Comparison of ENCODE assay signal across 1 cellular context in the genomic region with DNA sequence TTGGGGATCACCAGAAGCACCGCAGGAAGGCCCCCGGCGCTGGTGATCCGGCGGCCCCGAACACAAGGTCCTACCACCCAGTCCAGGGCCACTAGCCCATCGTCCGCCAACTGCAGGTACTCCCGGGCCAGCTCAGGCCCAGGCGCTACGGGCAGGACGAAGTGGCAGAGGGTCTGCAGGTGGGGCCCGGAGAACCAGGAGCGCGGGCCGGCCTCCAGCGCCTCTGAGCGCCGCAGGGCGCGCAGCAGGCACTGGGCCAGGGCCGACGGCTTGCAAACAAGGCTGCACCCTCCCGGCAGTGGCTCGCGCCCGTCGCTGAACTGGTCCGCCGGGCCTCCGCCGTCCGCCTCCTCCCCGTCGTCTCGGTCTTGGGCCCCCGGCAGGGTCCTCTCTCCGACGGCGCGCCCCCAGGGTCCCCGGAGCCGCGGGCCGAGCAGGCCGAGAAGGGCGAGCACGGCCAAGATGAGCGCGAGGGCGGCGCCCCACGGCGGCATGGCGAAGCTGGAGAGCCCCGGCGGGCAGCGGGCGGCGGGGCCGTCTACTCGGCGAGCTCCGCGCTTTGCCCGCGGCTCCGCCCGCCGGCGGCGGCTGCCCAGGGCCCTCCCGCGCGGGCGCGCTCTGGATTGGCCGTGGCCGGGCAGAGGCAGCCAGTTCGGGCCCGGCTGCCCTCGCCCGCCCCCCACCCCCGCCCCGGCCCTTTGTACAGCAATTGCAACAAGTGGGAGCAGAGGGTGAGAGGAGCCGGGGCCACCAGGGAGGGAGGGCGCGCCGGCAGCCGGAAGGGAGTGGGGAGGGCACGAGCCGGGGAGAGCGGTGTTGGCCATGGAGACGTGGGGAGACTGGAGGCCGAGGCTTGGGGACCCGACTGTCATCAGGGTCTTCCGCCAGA.
TF ChIP-seq lines count a peak whose summit lies in the region.

Gene ABHD15, minus strand, starts transcription at position 565 of the 889 bp plus-strand sequence. Its CDS starts 71 bp downstream, at position 494.

TF ChIP-seq in HepG2, 621 proteins besides CTCF, POLR2A, EP300 and RAD21 (continued from another document and continues in another):
- TF ChIP-seq ZNF512 (CRISPR knock-in tag; IDR thresholded peaks at IDR 0.05) = no peak
- TF ChIP-seq ZNF180 (CRISPR knock-in tag; IDR thresholded peaks at IDR 0.05; ENCODE audit: borderline replicate concordance, low read depth) = no peak
- TF ChIP-seq TAF1 (CRISPR knock-in tag; IDR thresholded peaks at IDR 0.05) = peak; percentile 6; the same call in 1 of the 2 replicates
- no peak for TF ChIP-seq DNMT1 (CRISPR knock-in tag; IDR thresholded peaks at IDR 0.05)
- TF ChIP-seq ETS1 (CRISPR knock-in tag; IDR thresholded peaks at IDR 0.05) = no peak
- TF ChIP-seq NCOA2 (CRISPR knock-in tag; IDR thresholded peaks at IDR 0.05) = no peak
- TF ChIP-seq TBX3 (IDR thresholded peaks at IDR 0.05; ENCODE audit: borderline replicate concordance) = no peak
- TF ChIP-seq ERF (CRISPR knock-in tag; IDR thresholded peaks at IDR 0.05) = no peak
- TF ChIP-seq ZNF891 (CRISPR knock-in tag; IDR thresholded peaks at IDR 0.05) = no peak; the same call in 1 of the 2 replicates
- TF ChIP-seq BCL6 (CRISPR knock-in tag; IDR thresholded peaks at IDR 0.05) = peak; percentile 70; the same call in 1 of the 2 replicates
- TF ChIP-seq, protein P1, sequence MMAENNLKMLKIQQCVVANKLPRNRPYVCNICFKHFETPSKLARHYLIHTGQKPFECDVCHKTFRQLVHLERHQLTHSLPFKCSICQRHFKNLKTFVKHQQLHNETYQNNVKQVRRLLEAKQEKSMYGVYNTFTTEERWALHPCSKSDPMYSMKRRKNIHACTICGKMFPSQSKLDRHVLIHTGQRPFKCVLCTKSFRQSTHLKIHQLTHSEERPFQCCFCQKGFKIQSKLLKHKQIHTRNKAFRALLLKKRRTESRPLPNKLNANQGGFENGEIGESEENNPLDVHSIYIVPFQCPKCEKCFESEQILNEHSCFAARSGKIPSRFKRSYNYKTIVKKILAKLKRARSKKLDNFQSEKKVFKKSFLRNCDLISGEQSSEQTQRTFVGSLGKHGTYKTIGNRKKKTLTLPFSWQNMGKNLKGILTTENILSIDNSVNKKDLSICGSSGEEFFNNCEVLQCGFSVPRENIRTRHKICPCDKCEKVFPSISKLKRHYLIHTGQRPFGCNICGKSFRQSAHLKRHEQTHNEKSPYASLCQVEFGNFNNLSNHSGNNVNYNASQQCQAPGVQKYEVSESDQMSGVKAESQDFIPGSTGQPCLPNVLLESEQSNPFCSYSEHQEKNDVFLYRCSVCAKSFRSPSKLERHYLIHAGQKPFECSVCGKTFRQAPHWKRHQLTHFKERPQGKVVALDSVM (CRISPR knock-in tag; IDR thresholded peaks at IDR 0.05) = no peak
- TF ChIP-seq HOXA5 (CRISPR knock-in tag; IDR thresholded peaks at IDR 0.05) = no peak
- TF ChIP-seq NCOA5 (CRISPR knock-in tag; IDR thresholded peaks at IDR 0.05) = no peak
- no peak for TF ChIP-seq HHEX (CRISPR knock-in tag; IDR thresholded peaks at IDR 0.05)
- no peak for TF ChIP-seq NFYB (CRISPR knock-in tag; IDR thresholded peaks at IDR 0.05)
- TF ChIP-seq MAFK (conservative IDR thresholded peaks at IDR 0.05 in 1 of 2, IDR thresholded peaks at IDR 0.05 in 1 of 2; ENCODE audit: low read length in 2 of 2) = no peak
- no peak for TF ChIP-seq FOXA3 (CRISPR knock-in tag; IDR thresholded peaks at IDR 0.05)
- TF ChIP-seq, protein P2, sequence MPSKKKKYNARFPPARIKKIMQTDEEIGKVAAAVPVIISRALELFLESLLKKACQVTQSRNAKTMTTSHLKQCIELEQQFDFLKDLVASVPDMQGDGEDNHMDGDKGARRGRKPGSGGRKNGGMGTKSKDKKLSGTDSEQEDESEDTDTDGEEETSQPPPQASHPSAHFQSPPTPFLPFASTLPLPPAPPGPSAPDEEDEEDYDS (CRISPR knock-in tag; IDR thresholded peaks at IDR 0.05) = no peak
- no peak for TF ChIP-seq E2F2 (CRISPR knock-in tag; IDR thresholded peaks at IDR 0.05; ENCODE audit: borderline replicate concordance)
- TF ChIP-seq, protein P3, sequence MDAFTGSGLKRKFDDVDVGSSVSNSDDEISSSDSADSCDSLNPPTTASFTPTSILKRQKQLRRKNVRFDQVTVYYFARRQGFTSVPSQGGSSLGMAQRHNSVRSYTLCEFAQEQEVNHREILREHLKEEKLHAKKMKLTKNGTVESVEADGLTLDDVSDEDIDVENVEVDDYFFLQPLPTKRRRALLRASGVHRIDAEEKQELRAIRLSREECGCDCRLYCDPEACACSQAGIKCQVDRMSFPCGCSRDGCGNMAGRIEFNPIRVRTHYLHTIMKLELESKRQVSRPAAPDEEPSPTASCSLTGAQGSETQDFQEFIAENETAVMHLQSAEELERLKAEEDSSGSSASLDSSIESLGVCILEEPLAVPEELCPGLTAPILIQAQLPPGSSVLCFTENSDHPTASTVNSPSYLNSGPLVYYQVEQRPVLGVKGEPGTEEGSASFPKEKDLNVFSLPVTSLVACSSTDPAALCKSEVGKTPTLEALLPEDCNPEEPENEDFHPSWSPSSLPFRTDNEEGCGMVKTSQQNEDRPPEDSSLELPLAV (CRISPR knock-in tag; conservative IDR thresholded peaks at IDR 0.05; ENCODE audit: low read depth) = no peak
- TF ChIP-seq SOX6 (IDR thresholded peaks at IDR 0.05) = no peak
- TF ChIP-seq SOX6 (CRISPR knock-in tag; IDR thresholded peaks at IDR 0.05) = peak; percentile 4; the same call in 1 of the 2 replicates
- TF ChIP-seq GPN1 (CRISPR knock-in tag; IDR thresholded peaks at IDR 0.05; ENCODE audit: borderline replicate concordance) = no peak
- no peak for TF ChIP-seq ISX (CRISPR knock-in tag; conservative IDR thresholded peaks at IDR 0.05)
- no peak for TF ChIP-seq MTF1 (CRISPR knock-in tag; IDR thresholded peaks at IDR 0.05)
- TF ChIP-seq TEF (CRISPR knock-in tag; IDR thresholded peaks at IDR 0.05) = no peak
- peak; percentile 33; the same call in 1 of the 2 replicates for TF ChIP-seq SAFB2 (CRISPR knock-in tag; IDR thresholded peaks at IDR 0.05; ENCODE audit: borderline replicate concordance, low read depth)
- peak; percentile 78; the same call in 1 of the 2 replicates for TF ChIP-seq ZNF678 (CRISPR knock-in tag; IDR thresholded peaks at IDR 0.05)
- TF ChIP-seq IKZF1 (IDR thresholded peaks at IDR 0.05) = no peak
- TF ChIP-seq ZNF331 (CRISPR knock-in tag; IDR thresholded peaks at IDR 0.05) = no peak
- TF ChIP-seq ZNF589 (CRISPR knock-in tag; conservative IDR thresholded peaks at IDR 0.05) = no peak
- no peak for TF ChIP-seq ZSCAN9 (CRISPR knock-in tag; IDR thresholded peaks at IDR 0.05; ENCODE audit: borderline replicate concordance)
- TF ChIP-seq THAP8 (CRISPR knock-in tag; IDR thresholded peaks at IDR 0.05; ENCODE audit: borderline replicate concordance) = no peak
- TF ChIP-seq, protein P4, sequence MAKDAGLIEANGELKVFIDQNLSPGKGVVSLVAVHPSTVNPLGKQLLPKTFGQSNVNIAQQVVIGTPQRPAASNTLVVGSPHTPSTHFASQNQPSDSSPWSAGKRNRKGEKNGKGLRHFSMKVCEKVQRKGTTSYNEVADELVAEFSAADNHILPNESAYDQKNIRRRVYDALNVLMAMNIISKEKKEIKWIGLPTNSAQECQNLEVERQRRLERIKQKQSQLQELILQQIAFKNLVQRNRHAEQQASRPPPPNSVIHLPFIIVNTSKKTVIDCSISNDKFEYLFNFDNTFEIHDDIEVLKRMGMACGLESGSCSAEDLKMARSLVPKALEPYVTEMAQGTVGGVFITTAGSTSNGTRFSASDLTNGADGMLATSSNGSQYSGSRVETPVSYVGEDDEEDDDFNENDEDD (CRISPR knock-in tag; IDR thresholded peaks at IDR 0.05; ENCODE audit: borderline replicate concordance) = no peak
- no peak for TF ChIP-seq ZNF251 (CRISPR knock-in tag; IDR thresholded peaks at IDR 0.05)
- no peak for TF ChIP-seq EEA1 (CRISPR knock-in tag; IDR thresholded peaks at IDR 0.05; ENCODE audit: borderline replicate concordance)
- TF ChIP-seq RBM22 (optimal IDR thresholded peaks at IDR 0.05; ENCODE audit: low read length) = no peak
- TF ChIP-seq HMGA1 (CRISPR knock-in tag; conservative IDR thresholded peaks at IDR 0.05) = no peak
- TF ChIP-seq, protein P5, sequence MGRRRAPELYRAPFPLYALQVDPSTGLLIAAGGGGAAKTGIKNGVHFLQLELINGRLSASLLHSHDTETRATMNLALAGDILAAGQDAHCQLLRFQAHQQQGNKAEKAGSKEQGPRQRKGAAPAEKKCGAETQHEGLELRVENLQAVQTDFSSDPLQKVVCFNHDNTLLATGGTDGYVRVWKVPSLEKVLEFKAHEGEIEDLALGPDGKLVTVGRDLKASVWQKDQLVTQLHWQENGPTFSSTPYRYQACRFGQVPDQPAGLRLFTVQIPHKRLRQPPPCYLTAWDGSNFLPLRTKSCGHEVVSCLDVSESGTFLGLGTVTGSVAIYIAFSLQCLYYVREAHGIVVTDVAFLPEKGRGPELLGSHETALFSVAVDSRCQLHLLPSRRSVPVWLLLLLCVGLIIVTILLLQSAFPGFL (CRISPR knock-in tag; IDR thresholded peaks at IDR 0.05) = no peak
- no peak for TF ChIP-seq E2F5 (CRISPR knock-in tag; conservative IDR thresholded peaks at IDR 0.05)
- TF ChIP-seq SNAI1 (CRISPR knock-in tag; IDR thresholded peaks at IDR 0.05; ENCODE audit: borderline replicate concordance) = no peak
- TF ChIP-seq HDAC6 (IDR thresholded peaks at IDR 0.05; ENCODE audit: low read depth, low read length) = no peak
- TF ChIP-seq ZFY (CRISPR knock-in tag; IDR thresholded peaks at IDR 0.05) = peak; percentile 67
- TF ChIP-seq KMT2A (CRISPR knock-in tag; IDR thresholded peaks at IDR 0.05) = no peak
- TF ChIP-seq PRPF4 (IDR thresholded peaks at IDR 0.05; ENCODE audit: low read depth, low read length, poor library complexity, severe bottlenecking) = no peak
- TF ChIP-seq TBP (CRISPR knock-in tag; IDR thresholded peaks at IDR 0.05) = no peak
- TF ChIP-seq MAFF (IDR thresholded peaks at IDR 0.05; ENCODE audit: low read depth, low read length) = no peak
- TF ChIP-seq GFI1 (CRISPR knock-in tag; IDR thresholded peaks at IDR 0.05; ENCODE audit: borderline replicate concordance) = no peak
- no peak for TF ChIP-seq FOXK2 (IDR thresholded peaks at IDR 0.05)
- TF ChIP-seq, protein P6, sequence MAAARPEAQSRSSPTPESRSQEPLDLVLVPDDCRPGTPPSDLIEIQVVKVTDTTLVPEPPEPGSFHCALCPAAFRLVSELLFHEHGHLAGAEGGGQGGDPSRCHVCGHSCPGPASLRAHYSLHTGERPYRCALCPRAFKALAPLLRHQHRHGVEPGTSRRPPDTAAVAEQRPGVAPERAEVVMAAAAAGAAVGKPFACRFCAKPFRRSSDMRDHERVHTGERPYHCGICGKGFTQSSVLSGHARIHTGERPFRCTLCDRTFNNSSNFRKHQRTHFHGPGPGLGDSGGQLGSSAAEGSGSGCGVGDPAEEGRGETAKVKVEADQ (CRISPR knock-in tag; IDR thresholded peaks at IDR 0.05; ENCODE audit: borderline replicate concordance) = no peak
- TF ChIP-seq ARNT (IDR thresholded peaks at IDR 0.05) = no peak
- no peak for TF ChIP-seq ZNF776 (CRISPR knock-in tag; IDR thresholded peaks at IDR 0.05)
- no peak for TF ChIP-seq STAG1 (CRISPR knock-in tag; IDR thresholded peaks at IDR 0.05)
- no peak; the same call in 1 of the 2 replicates for TF ChIP-seq ZNF749 (CRISPR knock-in tag; IDR thresholded peaks at IDR 0.05; ENCODE audit: borderline replicate concordance)
- TF ChIP-seq DR1 (CRISPR knock-in tag; IDR thresholded peaks at IDR 0.05) = no peak; the same call in 1 of the 2 replicates
- no peak for TF ChIP-seq CENPX (CRISPR knock-in tag; IDR thresholded peaks at IDR 0.05)
